7 cellular contexts compared by ENCODE assay signal in genomic region chrX:70168238-70169188, GRCh38. TPM values are rescaled to one million over a fixed set of nuclear protein-coding genes. Genes with fewer than 3 reads are reported as not detected.
DNase-seq lines count a peak whose midpoint lies in the region; ATAC-seq and TF ChIP-seq lines count a peak whose summit lies in the region.

No MANE protein-coding gene starts in this region.

- WGBS in thyroid gland, 2 donors: 35 to 40% methylated on average over 10 to 11 of the region's 11 CpGs

- H3K4me3 ChIP-seq in adipocyte (ENCODE audit: low read length): peak overlapping the region; percentile 29
- H3K4me3 ChIP-seq in thyroid gland (replicated peaks in 1 of 3): no peak overlapping the region

- DNase-seq in HT-29 (ENCODE audit: low spot score) (peak; percentile 17), adipocyte (ENCODE audit: low read depth) (peak; percentile 55), iPS-NIHi11 (ENCODE audit: low spot score) (peak; percentile 38), thyroid gland (peak; percentile 49 to 52), T-helper 1 cell (no peak), COLO668 (lab: John Stamatoyannopoulos, UW; ENCODE audit: unreplicated experiment) (no peak)

- H3K9me3 ChIP-seq in adipocyte (ENCODE audit: control insufficient read depth, low read length) (no peaks in the 10 kb centered on the region), thyroid gland (no peaks in the 10 kb centered on the region)

- no peak for TF ChIP-seq CTCF in thyroid gland (IDR thresholded peaks at IDR 0.05)

- H3K27ac ChIP-seq in thyroid gland: peak overlapping the region; percentile 12 to 50 (median 24)

- ATAC-seq in HG03520 (IDR thresholded peaks at IDR 0.05; ENCODE audit: unreplicated experiment): no peak

- H3K4me1 ChIP-seq in adipocyte (ENCODE audit: control insufficient read depth, insufficient read depth, low read length) (peaks cover 42% of the 10 kb centered on the region), thyroid gland (peaks cover 6 to 9% of the 10 kb centered on the region in 2 donors)

- intact Hi-C loops in thyroid gland (cut with DNase I): no loop called here

- H3K27me3 ChIP-seq in adipocyte (replicated peaks; ENCODE audit: control insufficient read depth, insufficient read depth, low read length) (peaks cover 16% of the 10 kb centered on the region), thyroid gland (no peaks in the 10 kb centered on the region)

- H3K36me3 ChIP-seq in adipocyte (ENCODE audit: control insufficient read depth, insufficient read depth, low read length, severe bottlenecking): peaks cover 14% of the 10 kb centered on the region
- H3K36me3 ChIP-seq in thyroid gland: peaks cover 0 to 5% of the 10 kb centered on the region in 2 donors

- no peak for TF ChIP-seq POLR2A in thyroid gland (IDR thresholded peaks at IDR 0.05)

- H3K9ac ChIP-seq in adipocyte (ENCODE audit: low read length): peak overlapping the region; percentile 53

RNA-seq across cellular contexts. Expression of gene DGAT2L6, which starts 8.8 kb away (rescaled TPM):
- not detected in 2 replicates for total RNA-seq in HT-29 (2014; rRNA removed; shearing (Covaris generic))
- not detected for total RNA-seq in thyroid gland

RNA-seq across cellular contexts. Expression of gene IGBP1, which starts 35.3 kb away (rescaled TPM):
- 33.8 and 40.0 TPM in 2 replicates for total RNA-seq in HT-29 (2014; rRNA removed; shearing (Covaris generic))
- total RNA-seq in thyroid gland: 10 to 100 TPM; 63.5 to 96.7 (median 80.7) TPM

Comparison
In these comparisons a context has a peak if more than half of its experiments do, and no peak if none do; other contexts are left out.
1. DNase-seq: peak in HT-29 (single experiment), adipocyte (single experiment), iPS-NIHi11 (single experiment) and thyroid gland (2 of 2); none in T-helper 1 cell (0 of 5) and COLO668 (single experiment).